Comparison of ENCODE assay signal across 1 cellular context in the genomic region with DNA sequence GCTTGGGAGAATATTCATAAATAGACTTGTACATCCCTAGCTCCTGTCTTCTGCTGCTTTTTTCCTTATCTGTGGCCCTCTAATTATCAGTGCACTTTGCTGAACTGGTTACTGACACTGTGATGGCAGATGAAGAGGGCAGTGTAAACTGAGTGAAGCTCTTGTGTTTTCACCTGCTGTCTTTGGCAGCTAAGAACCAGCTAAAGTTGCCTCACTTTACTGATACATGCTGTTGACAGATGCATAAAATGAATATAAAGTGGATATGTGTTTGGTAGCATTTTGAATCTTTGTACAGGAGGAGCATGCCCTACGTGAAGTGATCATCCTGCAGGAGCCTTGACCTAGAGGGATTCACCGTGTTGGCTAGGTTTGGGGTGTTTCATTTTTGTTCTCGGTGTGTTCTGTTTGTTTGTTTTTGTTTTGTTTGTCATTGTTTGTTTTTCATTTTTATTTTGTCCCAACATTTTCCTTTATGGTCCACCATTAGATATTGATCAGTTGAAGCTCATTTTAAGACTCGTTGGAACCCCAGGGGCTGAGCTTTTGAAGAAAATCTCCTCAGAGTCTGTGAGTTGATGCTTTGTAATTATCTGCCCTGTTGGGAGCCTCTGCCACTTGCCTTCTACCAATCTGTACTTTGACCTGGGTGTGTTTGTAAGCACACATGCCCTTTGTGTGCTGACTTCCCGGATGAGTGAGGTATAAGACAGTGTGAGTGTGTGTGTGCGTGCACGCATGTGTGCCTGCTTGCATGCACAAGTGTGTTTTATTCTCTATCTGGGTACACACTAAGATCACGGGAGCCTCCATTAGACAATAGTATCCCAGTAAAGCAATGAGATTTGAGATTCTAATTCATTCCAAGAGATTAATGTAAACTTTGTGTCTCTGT.
TF ChIP-seq lines count a peak whose summit lies in the region.

No MANE protein-coding gene starts in this region.

TF ChIP-seq in HepG2, 621 proteins besides CTCF, POLR2A, EP300 and RAD21 (continued from another document and continues in another):
- TF ChIP-seq RERE (CRISPR knock-in tag; IDR thresholded peaks at IDR 0.05; ENCODE audit: low read depth), result no peak
- peak; percentile 91 for TF ChIP-seq TEAD3 (CRISPR knock-in tag; optimal IDR thresholded peaks at IDR 0.05; ENCODE audit: borderline replicate concordance)
- no peak for TF ChIP-seq JDP2 (CRISPR knock-in tag; IDR thresholded peaks at IDR 0.05; ENCODE audit: borderline replicate concordance)
- TF ChIP-seq ATAD3A (CRISPR knock-in tag; IDR thresholded peaks at IDR 0.05), result no peak
- TF ChIP-seq ZNF850 (CRISPR knock-in tag; conservative IDR thresholded peaks at IDR 0.05), result 0 out of 2 replicates have a peak, but pooled peaks have one; percentile 3
- TF ChIP-seq KLF15 (CRISPR knock-in tag; IDR thresholded peaks at IDR 0.05; ENCODE audit: borderline replicate concordance), result no peak
- peak; percentile 90 for TF ChIP-seq KLF12 (CRISPR knock-in tag; IDR thresholded peaks at IDR 0.05; ENCODE audit: borderline replicate concordance)
- no peak for TF ChIP-seq ZNF879 (CRISPR knock-in tag; IDR thresholded peaks at IDR 0.05)
- peak; percentile 37; the same call in 1 of the 2 replicates for TF ChIP-seq TSC22D2 (CRISPR knock-in tag; IDR thresholded peaks at IDR 0.05; ENCODE audit: borderline replicate concordance)
- TF ChIP-seq, protein P1, sequence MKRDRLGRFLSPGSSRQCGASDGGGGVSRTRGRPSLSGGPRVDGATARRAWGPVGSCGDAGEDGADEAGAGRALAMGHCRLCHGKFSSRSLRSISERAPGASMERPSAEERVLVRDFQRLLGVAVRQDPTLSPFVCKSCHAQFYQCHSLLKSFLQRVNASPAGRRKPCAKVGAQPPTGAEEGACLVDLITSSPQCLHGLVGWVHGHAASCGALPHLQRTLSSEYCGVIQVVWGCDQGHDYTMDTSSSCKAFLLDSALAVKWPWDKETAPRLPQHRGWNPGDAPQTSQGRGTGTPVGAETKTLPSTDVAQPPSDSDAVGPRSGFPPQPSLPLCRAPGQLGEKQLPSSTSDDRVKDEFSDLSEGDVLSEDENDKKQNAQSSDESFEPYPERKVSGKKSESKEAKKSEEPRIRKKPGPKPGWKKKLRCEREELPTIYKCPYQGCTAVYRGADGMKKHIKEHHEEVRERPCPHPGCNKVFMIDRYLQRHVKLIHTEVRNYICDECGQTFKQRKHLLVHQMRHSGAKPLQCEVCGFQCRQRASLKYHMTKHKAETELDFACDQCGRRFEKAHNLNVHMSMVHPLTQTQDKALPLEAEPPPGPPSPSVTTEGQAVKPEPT (CRISPR knock-in tag; IDR thresholded peaks at IDR 0.05; ENCODE audit: low read depth), result no peak
- peak; percentile 32; the same call in 1 of the 2 replicates for TF ChIP-seq ZZZ3 (CRISPR knock-in tag; IDR thresholded peaks at IDR 0.05; ENCODE audit: borderline replicate concordance)
- TF ChIP-seq ZNF180 (CRISPR knock-in tag; IDR thresholded peaks at IDR 0.05; ENCODE audit: borderline replicate concordance, low read depth), result no peak
- TF ChIP-seq, protein P2, sequence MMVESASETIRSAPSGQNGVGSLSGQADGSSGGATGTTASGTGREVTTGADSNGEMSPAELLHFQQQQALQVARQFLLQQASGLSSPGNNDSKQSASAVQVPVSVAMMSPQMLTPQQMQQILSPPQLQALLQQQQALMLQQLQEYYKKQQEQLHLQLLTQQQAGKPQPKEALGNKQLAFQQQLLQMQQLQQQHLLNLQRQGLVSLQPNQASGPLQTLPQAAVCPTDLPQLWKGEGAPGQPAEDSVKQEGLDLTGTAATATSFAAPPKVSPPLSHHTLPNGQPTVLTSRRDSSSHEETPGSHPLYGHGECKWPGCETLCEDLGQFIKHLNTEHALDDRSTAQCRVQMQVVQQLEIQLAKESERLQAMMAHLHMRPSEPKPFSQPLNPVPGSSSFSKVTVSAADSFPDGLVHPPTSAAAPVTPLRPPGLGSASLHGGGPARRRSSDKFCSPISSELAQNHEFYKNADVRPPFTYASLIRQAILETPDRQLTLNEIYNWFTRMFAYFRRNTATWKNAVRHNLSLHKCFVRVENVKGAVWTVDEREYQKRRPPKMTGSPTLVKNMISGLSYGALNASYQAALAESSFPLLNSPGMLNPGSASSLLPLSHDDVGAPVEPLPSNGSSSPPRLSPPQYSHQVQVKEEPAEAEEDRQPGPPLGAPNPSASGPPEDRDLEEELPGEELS (CRISPR knock-in tag; IDR thresholded peaks at IDR 0.05), result peak; percentile 96
- TF ChIP-seq, protein P3, sequence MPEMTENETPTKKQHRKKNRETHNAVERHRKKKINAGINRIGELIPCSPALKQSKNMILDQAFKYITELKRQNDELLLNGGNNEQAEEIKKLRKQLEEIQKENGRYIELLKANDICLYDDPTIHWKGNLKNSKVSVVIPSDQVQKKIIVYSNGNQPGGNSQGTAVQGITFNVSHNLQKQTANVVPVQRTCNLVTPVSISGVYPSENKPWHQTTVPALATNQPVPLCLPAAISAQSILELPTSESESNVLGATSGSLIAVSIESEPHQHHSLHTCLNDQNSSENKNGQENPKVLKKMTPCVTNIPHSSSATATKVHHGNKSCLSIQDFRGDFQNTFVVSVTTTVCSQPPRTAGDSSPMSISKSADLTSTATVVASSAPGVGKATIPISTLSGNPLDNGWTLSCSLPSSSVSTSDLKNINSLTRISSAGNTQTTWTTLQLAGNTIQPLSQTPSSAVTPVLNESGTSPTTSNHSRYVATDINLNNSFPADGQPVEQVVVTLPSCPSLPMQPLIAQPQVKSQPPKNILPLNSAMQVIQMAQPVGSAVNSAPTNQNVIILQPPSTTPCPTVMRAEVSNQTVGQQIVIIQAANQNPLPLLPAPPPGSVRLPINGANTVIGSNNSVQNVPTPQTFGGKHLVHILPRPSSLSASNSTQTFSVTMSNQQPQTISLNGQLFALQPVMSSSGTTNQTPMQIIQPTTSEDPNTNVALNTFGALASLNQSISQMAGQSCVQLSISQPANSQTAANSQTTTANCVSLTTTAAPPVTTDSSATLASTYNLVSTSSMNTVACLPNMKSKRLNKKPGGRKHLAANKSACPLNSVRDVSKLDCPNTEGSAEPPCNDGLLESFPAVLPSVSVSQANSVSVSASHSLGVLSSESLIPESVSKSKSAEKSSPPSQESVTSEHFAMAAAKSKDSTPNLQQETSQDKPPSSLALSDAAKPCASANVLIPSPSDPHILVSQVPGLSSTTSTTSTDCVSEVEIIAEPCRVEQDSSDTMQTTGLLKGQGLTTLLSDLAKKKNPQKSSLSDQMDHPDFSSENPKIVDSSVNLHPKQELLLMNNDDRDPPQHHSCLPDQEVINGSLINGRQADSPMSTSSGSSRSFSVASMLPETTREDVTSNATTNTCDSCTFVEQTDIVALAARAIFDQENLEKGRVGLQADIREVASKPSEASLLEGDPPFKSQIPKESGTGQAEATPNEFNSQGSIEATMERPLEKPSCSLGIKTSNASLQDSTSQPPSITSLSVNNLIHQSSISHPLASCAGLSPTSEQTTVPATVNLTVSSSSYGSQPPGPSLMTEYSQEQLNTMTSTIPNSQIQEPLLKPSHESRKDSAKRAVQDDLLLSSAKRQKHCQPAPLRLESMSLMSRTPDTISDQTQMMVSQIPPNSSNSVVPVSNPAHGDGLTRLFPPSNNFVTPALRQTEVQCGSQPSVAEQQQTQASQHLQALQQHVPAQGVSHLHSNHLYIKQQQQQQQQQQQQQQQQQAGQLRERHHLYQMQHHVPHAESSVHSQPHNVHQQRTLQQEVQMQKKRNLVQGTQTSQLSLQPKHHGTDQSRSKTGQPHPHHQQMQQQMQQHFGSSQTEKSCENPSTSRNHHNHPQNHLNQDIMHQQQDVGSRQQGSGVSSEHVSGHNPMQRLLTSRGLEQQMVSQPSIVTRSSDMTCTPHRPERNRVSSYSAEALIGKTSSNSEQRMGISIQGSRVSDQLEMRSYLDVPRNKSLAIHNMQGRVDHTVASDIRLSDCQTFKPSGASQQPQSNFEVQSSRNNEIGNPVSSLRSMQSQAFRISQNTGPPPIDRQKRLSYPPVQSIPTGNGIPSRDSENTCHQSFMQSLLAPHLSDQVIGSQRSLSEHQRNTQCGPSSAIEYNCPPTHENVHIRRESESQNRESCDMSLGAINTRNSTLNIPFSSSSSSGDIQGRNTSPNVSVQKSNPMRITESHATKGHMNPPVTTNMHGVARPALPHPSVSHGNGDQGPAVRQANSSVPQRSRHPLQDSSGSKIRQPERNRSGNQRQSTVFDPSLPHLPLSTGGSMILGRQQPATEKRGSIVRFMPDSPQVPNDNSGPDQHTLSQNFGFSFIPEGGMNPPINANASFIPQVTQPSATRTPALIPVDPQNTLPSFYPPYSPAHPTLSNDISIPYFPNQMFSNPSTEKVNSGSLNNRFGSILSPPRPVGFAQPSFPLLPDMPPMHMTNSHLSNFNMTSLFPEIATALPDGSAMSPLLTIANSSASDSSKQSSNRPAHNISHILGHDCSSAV (CRISPR knock-in tag; IDR thresholded peaks at IDR 0.05; ENCODE audit: borderline replicate concordance), result no peak
- 0 out of 2 replicates have a peak, but pooled peaks have one; percentile 77 for TF ChIP-seq PAF1 (CRISPR knock-in tag; IDR thresholded peaks at IDR 0.05)
- no peak; the same call in 1 of the 2 replicates for TF ChIP-seq ZNF737 (CRISPR knock-in tag; IDR thresholded peaks at IDR 0.05; ENCODE audit: borderline replicate concordance)
- TF ChIP-seq ZNF790 (CRISPR knock-in tag; IDR thresholded peaks at IDR 0.05; ENCODE audit: borderline replicate concordance), result no peak
- peak; percentile 57 for TF ChIP-seq HNF1B (CRISPR knock-in tag; IDR thresholded peaks at IDR 0.05)
- TF ChIP-seq ATF6 (CRISPR knock-in tag; conservative IDR thresholded peaks at IDR 0.05), result no peak; the same call in 1 of the 2 replicates
- no peak for TF ChIP-seq PAWR (CRISPR knock-in tag; IDR thresholded peaks at IDR 0.05; ENCODE audit: borderline replicate concordance)
- no peak for TF ChIP-seq NFKB2 (CRISPR knock-in tag; IDR thresholded peaks at IDR 0.05; ENCODE audit: borderline replicate concordance)
- no peak for TF ChIP-seq ZFP82 (CRISPR knock-in tag; IDR thresholded peaks at IDR 0.05; ENCODE audit: borderline replicate concordance)
- peak; percentile 74; the same call in 1 of the 2 replicates for TF ChIP-seq ZNF784 (CRISPR knock-in tag; IDR thresholded peaks at IDR 0.05; ENCODE audit: borderline replicate concordance)
- no peak for TF ChIP-seq ZNF839 (CRISPR knock-in tag; IDR thresholded peaks at IDR 0.05; ENCODE audit: borderline replicate concordance)
